Comparison of ENCODE assay signal across 1 cellular context in the genomic region with DNA sequence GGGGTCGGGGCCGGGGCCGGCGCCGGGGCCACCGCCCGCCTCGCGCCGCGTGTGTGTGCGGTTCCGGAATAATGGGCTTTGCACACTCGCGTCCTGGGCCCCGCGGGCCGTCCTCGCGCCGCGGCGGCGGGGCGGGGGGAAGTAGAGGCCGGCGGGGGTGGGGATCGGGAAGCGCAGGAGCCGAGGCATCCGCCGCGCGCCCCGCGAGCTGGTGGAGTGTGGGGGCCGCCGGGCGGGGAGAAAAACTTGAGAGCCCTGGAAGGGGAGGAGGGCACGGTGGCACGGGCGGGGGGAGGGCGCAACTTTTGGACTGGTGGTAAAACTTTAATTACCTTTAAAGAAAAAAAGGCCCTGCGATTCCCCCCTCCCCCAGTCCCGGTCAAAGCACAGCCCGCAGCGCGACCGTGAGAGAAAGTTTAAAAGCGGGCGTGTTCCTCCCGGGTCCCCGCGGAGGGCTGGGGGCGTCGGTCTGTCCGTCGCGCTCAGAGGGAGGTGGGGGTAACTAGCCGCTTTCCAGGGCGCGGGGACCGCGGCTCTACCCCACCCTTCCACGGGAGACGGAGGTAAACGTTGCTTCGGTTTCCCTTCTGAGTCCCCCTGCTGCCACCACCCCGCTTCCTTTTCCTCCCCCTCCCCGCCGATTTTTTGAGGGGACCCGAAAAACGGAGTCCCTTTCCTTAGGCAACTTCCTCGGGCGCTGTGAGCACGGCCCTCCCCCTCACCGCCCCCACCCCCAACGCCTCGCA.
TF ChIP-seq lines count a peak whose summit lies in the region.

No MANE protein-coding gene starts in this region.

TF ChIP-seq in HEK293, 187 proteins besides CTCF, POLR2A, EP300 and RAD21 (continued from another document and continues in another):
- TF ChIP-seq ZNF571 (tag by site-specific recombination; IDR thresholded peaks at IDR 0.05) (no peak), YY2 (tag by site-specific recombination; IDR thresholded peaks at IDR 0.05) (no peak), ZSCAN5A (tag by site-specific recombination; IDR thresholded peaks at IDR 0.05) (no peak), ZNF48 (tag by site-specific recombination; IDR thresholded peaks at IDR 0.05) (no peak), ZNF549 (tag by site-specific recombination; IDR thresholded peaks at IDR 0.05) (no peak), ZNF404 (tag by site-specific recombination; IDR thresholded peaks at IDR 0.05) (no peak), ZNF335 (tag by site-specific recombination; conservative IDR thresholded peaks at IDR 0.05) (peak; percentile 65), RBAK (tag by site-specific recombination; IDR thresholded peaks at IDR 0.05) (no peak), SALL2 (tag by site-specific recombination; IDR thresholded peaks at IDR 0.05; ENCODE audit: borderline replicate concordance) (no peak), ZNF777 (tag by site-specific recombination; IDR thresholded peaks at IDR 0.05; ENCODE audit: borderline replicate concordance) (no peak), ZBTB7A (tag by site-specific recombination; IDR thresholded peaks at IDR 0.05; ENCODE audit: low read depth) (no peak), SETDB1 (IDR thresholded peaks at IDR 0.05; ENCODE audit: insufficient read length, low read length) (no peak), PRDM6 (tag by site-specific recombination; IDR thresholded peaks at IDR 0.05) (no peak), GFI1B (tag by site-specific recombination; IDR thresholded peaks at IDR 0.05) (no peak), WT1 (tag by site-specific recombination; IDR thresholded peaks at IDR 0.05) (no peak), ZNF23 (tag by site-specific recombination; IDR thresholded peaks at IDR 0.05; ENCODE audit: borderline replicate concordance) (no peak), ZSCAN23 (tag by site-specific recombination; IDR thresholded peaks at IDR 0.05) (no peak), ELK4 (IDR thresholded peaks at IDR 0.05; ENCODE audit: borderline replicate concordance, low read depth, low read length) (no peak), KLF9 (tag by site-specific recombination; IDR thresholded peaks at IDR 0.05; ENCODE audit: low read depth) (no peak), ZNF37A (tag by site-specific recombination; IDR thresholded peaks at IDR 0.05) (no peak), ZNF624 (tag by site-specific recombination; IDR thresholded peaks at IDR 0.05) (no peak), ZNF114 (tag by site-specific recombination; IDR thresholded peaks at IDR 0.05) (no peak), ZNF555 (tag by site-specific recombination; conservative IDR thresholded peaks at IDR 0.05) (no peak), TCF7L2 (IDR thresholded peaks at IDR 0.05; ENCODE audit: borderline replicate concordance, low read depth, low read length) (no peak), SP3 (tag by site-specific recombination; IDR thresholded peaks at IDR 0.05) (0 out of 2 replicates have a peak, but pooled peaks have one; percentile 21), EGR2 (tag by site-specific recombination; IDR thresholded peaks at IDR 0.05; ENCODE audit: low read depth) (peak; percentile 29; the same call in 1 of the 2 replicates), ZNF155 (tag by site-specific recombination; IDR thresholded peaks at IDR 0.05) (no peak), ZNF175 (tag by site-specific recombination; IDR thresholded peaks at IDR 0.05) (no peak), ZNF561 (tag by site-specific recombination; IDR thresholded peaks at IDR 0.05; ENCODE audit: borderline replicate concordance) (no peak), HOXD13 (CRISPR knock-in tag; IDR thresholded peaks at IDR 0.05; ENCODE audit: borderline replicate concordance) (no peak), ZNF433 (tag by site-specific recombination; IDR thresholded peaks at IDR 0.05; ENCODE audit: low read depth) (no peak), ZNF24 (tag by site-specific recombination; IDR thresholded peaks at IDR 0.05) (no peak), GLIS1 (tag by site-specific recombination; IDR thresholded peaks at IDR 0.05) (no peak), KLF1 (tag by site-specific recombination; IDR thresholded peaks at IDR 0.05) (0 out of 2 replicates have a peak, but pooled peaks have one; percentile 7), ZNF747 (tag by site-specific recombination; IDR thresholded peaks at IDR 0.05) (no peak), ZEB2 (tag by site-specific recombination; IDR thresholded peaks at IDR 0.05) (peak; percentile 15; the same call in 1 of the 2 replicates), ZNF514 (tag by site-specific recombination; IDR thresholded peaks at IDR 0.05) (no peak)
- TF ChIP-seq, protein P1, sequence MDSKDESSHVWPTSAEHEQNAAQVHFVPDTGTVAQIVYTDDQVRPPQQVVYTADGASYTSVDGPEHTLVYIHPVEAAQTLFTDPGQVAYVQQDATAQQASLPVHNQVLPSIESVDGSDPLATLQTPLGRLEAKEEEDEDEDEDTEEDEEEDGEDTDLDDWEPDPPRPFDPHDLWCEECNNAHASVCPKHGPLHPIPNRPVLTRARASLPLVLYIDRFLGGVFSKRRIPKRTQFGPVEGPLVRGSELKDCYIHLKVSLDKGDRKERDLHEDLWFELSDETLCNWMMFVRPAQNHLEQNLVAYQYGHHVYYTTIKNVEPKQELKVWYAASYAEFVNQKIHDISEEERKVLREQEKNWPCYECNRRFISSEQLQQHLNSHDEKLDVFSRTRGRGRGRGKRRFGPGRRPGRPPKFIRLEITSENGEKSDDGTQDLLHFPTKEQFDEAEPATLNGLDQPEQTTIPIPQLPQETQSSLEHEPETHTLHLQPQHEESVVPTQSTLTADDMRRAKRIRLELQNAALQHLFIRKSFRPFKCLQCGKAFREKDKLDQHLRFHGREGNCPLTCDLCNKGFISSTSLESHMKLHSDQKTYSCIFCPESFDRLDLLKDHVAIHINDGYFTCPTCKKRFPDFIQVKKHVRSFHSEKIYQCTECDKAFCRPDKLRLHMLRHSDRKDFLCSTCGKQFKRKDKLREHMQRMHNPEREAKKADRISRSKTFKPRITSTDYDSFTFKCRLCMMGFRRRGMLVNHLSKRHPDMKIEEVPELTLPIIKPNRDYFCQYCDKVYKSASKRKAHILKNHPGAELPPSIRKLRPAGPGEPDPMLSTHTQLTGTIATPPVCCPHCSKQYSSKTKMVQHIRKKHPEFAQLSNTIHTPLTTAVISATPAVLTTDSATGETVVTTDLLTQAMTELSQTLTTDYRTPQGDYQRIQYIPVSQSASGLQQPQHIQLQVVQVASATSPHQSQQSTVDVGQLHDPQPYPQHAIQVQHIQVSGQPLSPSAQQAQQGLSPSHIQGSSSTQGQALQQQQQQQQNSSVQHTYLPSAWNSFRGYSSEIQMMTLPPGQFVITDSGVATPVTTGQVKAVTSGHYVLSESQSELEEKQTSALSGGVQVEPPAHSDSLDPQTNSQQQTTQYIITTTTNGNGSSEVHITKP (tag by site-specific recombination; IDR thresholded peaks at IDR 0.05), result peak; percentile 68
- TF ChIP-seq, protein P2, sequence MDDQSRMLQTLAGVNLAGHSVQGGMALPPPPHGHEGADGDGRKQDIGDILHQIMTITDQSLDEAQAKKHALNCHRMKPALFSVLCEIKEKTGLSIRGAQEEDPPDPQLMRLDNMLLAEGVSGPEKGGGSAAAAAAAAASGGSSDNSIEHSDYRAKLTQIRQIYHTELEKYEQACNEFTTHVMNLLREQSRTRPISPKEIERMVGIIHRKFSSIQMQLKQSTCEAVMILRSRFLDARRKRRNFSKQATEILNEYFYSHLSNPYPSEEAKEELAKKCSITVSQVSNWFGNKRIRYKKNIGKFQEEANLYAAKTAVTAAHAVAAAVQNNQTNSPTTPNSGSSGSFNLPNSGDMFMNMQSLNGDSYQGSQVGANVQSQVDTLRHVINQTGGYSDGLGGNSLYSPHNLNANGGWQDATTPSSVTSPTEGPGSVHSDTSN (CRISPR knock-in tag; IDR thresholded peaks at IDR 0.05), result no peak
- TF ChIP-seq, protein P3, sequence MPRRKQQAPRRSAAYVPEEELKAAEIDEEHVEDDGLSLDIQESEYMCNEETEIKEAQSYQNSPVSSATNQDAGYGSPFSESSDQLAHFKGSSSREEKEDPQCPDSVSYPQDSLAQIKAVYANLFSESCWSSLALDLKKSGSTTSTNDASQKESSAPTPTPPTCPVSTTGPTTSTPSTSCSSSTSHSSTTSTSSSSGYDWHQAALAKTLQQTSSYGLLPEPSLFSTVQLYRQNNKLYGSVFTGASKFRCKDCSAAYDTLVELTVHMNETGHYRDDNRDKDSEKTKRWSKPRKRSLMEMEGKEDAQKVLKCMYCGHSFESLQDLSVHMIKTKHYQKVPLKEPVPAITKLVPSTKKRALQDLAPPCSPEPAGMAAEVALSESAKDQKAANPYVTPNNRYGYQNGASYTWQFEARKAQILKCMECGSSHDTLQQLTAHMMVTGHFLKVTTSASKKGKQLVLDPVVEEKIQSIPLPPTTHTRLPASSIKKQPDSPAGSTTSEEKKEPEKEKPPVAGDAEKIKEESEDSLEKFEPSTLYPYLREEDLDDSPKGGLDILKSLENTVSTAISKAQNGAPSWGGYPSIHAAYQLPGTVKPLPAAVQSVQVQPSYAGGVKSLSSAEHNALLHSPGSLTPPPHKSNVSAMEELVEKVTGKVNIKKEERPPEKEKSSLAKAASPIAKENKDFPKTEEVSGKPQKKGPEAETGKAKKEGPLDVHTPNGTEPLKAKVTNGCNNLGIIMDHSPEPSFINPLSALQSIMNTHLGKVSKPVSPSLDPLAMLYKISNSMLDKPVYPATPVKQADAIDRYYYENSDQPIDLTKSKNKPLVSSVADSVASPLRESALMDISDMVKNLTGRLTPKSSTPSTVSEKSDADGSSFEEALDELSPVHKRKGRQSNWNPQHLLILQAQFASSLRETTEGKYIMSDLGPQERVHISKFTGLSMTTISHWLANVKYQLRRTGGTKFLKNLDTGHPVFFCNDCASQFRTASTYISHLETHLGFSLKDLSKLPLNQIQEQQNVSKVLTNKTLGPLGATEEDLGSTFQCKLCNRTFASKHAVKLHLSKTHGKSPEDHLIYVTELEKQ (tag by site-specific recombination; IDR thresholded peaks at IDR 0.05; ENCODE audit: borderline replicate concordance), result no peak
- TF ChIP-seq, protein P4, sequence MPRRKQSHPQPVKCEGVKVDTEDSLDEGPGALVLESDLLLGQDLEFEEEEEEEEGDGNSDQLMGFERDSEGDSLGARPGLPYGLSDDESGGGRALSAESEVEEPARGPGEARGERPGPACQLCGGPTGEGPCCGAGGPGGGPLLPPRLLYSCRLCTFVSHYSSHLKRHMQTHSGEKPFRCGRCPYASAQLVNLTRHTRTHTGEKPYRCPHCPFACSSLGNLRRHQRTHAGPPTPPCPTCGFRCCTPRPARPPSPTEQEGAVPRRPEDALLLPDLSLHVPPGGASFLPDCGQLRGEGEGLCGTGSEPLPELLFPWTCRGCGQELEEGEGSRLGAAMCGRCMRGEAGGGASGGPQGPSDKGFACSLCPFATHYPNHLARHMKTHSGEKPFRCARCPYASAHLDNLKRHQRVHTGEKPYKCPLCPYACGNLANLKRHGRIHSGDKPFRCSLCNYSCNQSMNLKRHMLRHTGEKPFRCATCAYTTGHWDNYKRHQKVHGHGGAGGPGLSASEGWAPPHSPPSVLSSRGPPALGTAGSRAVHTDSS (tag by site-specific recombination; IDR thresholded peaks at IDR 0.05), result no peak
- TF ChIP-seq, protein P5, sequence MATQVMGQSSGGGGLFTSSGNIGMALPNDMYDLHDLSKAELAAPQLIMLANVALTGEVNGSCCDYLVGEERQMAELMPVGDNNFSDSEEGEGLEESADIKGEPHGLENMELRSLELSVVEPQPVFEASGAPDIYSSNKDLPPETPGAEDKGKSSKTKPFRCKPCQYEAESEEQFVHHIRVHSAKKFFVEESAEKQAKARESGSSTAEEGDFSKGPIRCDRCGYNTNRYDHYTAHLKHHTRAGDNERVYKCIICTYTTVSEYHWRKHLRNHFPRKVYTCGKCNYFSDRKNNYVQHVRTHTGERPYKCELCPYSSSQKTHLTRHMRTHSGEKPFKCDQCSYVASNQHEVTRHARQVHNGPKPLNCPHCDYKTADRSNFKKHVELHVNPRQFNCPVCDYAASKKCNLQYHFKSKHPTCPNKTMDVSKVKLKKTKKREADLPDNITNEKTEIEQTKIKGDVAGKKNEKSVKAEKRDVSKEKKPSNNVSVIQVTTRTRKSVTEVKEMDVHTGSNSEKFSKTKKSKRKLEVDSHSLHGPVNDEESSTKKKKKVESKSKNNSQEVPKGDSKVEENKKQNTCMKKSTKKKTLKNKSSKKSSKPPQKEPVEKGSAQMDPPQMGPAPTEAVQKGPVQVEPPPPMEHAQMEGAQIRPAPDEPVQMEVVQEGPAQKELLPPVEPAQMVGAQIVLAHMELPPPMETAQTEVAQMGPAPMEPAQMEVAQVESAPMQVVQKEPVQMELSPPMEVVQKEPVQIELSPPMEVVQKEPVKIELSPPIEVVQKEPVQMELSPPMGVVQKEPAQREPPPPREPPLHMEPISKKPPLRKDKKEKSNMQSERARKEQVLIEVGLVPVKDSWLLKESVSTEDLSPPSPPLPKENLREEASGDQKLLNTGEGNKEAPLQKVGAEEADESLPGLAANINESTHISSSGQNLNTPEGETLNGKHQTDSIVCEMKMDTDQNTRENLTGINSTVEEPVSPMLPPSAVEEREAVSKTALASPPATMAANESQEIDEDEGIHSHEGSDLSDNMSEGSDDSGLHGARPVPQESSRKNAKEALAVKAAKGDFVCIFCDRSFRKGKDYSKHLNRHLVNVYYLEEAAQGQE (tag by site-specific recombination; IDR thresholded peaks at IDR 0.05), result no peak
